Comparison of ENCODE assay signal across 8 cellular contexts in the genomic region with DNA sequence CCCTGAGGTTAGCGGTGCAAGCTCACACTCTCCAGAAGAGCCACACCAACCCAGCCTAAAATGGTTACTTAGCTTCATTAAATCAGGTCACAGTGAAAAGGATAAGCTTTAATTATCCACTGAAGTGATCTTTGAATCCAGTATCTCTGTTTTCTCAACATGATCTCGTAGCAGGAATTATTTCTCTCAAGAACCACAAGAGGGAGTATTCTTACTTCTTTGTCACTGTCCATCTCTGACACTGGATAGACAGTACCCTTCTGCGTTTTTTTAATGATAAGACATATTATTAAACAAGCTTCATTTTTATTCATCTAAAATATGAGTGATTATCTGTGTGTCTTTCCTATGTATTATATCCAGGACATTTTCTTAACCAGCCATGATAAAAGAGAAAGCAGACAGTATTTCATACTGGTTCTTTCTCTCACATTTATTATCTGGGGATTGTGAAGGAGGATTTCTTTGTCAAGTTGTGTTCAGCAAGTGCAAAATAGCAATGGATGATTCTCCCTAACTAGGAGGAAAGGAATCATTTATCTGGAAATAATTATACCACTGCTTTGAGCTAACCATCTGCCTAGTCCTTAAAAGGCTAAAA.
DNase-seq lines count a peak whose midpoint lies in the region; ATAC-seq, FAIRE-seq and TF ChIP-seq lines count a peak whose summit lies in the region.

No MANE protein-coding gene starts in this region.

- no peaks in the 10 kb centered on the region for H3K4me1 ChIP-seq in A673 (ENCODE audit: insufficient read depth, low read length, poor library complexity, severe bottlenecking)
- no peaks in the 10 kb centered on the region for H3K4me1 ChIP-seq in kidney (ENCODE audit: control insufficient read depth in 1 of 2, insufficient read depth in 1 of 2, low read depth in 1 of 2, low read length in 2 of 2)
- no peaks in the 10 kb centered on the region for H3K4me1 ChIP-seq in tibial nerve

- H3K27me3 ChIP-seq in A673 (replicated peaks; ENCODE audit: insufficient read depth, low read depth, low read length, poor library complexity) (no peaks in the 10 kb centered on the region), tibial nerve (no peaks in the 10 kb centered on the region)

- peaks cover 20% of the 10 kb centered on the region for H3K4me1 Mint-ChIP-seq in brain

- no peak overlapping the region for H3K9ac ChIP-seq in kidney (ENCODE audit: low read length in 2 of 2)

- no peaks in the 10 kb centered on the region for H3K9me3 Mint-ChIP-seq in brain

- POLR2A ChIA-PET in A673 (lab: Charles Lee; ENCODE audit: low non-redundant PET), result no interaction called here

- H3K4me3 Mint-ChIP-seq in brain, result peak overlapping the region in 1 of 5 experiments; percentile 32

- FAIRE-seq in GM12892 (lab: Jason Lieb, UNC), result peak; percentile 83
- peak; percentile 96 for FAIRE-seq in kidney (lab: Jason Lieb, UNC)

- intact Hi-C loops in A673 (cut with micrococcal nuclease; ENCODE audit: unreplicated experiment) (loop anchor here (5.0 to 10.0 kb wide), 2 partner anchors 150 to 273 kb away; no protein-coding TSS in a partner anchor), kidney (cut with DNase I) (no loop called here), head of caudate nucleus (cut with DNase I) (loop anchor here (5.0 kb wide), 1 partner anchor 155 kb away; no protein-coding TSS in a partner anchor)

- no peak overlapping the region for H3K4me3 ChIP-seq in A673 (ENCODE audit: low read depth, low read length, poor library complexity, severe bottlenecking)
- H3K4me3 ChIP-seq in kidney (ENCODE audit: low read length in 2 of 2), result no peak overlapping the region
- H3K4me3 ChIP-seq in tibial nerve, result no peak overlapping the region

- H3K36me3 ChIP-seq in A673 (ENCODE audit: insufficient read depth, low read length, poor library complexity, severe bottlenecking), result no peaks in the 10 kb centered on the region
- no peaks in the 10 kb centered on the region for H3K36me3 ChIP-seq in kidney (ENCODE audit: control insufficient read depth in 1 of 2, insufficient read depth in 2 of 2, low read length in 2 of 2)
- no peaks in the 10 kb centered on the region for H3K36me3 ChIP-seq in tibial nerve

- H3K9me3 ChIP-seq in A673 (ENCODE audit: low read depth, low read length, poor library complexity, severe bottlenecking), result no peaks in the 10 kb centered on the region
- no peaks in the 10 kb centered on the region for H3K9me3 ChIP-seq in kidney (ENCODE audit: control insufficient read depth in 1 of 2, low read length in 2 of 2)
- H3K9me3 ChIP-seq in tibial nerve, result no peaks in the 10 kb centered on the region

- no peak for TF ChIP-seq EP300 in tibial nerve (IDR thresholded peaks at IDR 0.05)

- TF ChIP-seq CTCF in A673 (conservative IDR thresholded peaks at IDR 0.05; ENCODE audit: low read depth, low read length) (peak; percentile 75), brain (conservative IDR thresholded peaks at IDR 0.05) (peak; percentile 77 to 85), kidney (IDR thresholded peaks at IDR 0.05; ENCODE audit: borderline replicate concordance, extremely low read depth, insufficient read depth) (peak; percentile 52), tibial nerve (IDR thresholded peaks at IDR 0.05) (peak; percentile 34 to 70 (median 66))

- TF ChIP-seq POLR2A in GM12892 (IDR thresholded peaks at IDR 0.05; ENCODE audit: low read depth, low read length) (no peak), tibial nerve (IDR thresholded peaks at IDR 0.05) (no peak)

- H3K27me3 Mint-ChIP-seq in brain, result no peaks in the 10 kb centered on the region

- BruUV-seq in A673 (replicated peaks; lab: Mats Ljungman, UMichigan), result no TSS peak

- peak; percentile 72 for ATAC-seq in HG03159 (IDR thresholded peaks at IDR 0.05; ENCODE audit: unreplicated experiment)

- H3K27ac ChIP-seq in A673 (ENCODE audit: low read depth, low read length, poor library complexity, severe bottlenecking), result no peak overlapping the region
- no peak overlapping the region for H3K27ac ChIP-seq in kidney (ENCODE audit: low read depth in 2 of 2, low read length in 2 of 2)
- no peak overlapping the region for H3K27ac ChIP-seq in tibial nerve

- CTCF ChIA-PET in A673 (lab: Charles Lee), result interaction anchor here (0.6 to 1.5 kb wide), 7 partner anchors 9 to 1096 kb away, joined by 3 to 6 read pairs (median 4); no protein-coding TSS in a partner anchor

- WGBS in tibial nerve, 2 donors, result 10 to 12% methylated on average over 3 of the region's 3 CpGs

- peaks cover 38% of the 10 kb centered on the region for H3K36me3 Mint-ChIP-seq in brain

- DNase-seq in A673 (ENCODE audit: low spot score) (peak; percentile 53), GM12892 (ENCODE audit: insufficient read length) (no peak), NCI-H226 (peak; percentile 18), kidney (no peak), tibial nerve (ENCODE audit: low spot score in 2 of 2) (no peak), head of caudate nucleus (no peak)

- H3K27ac Mint-ChIP-seq in brain, result peak overlapping the region in 3 of 5 experiments; percentile 21 to 76 (median 38)

Comparison
In these comparisons a context has a peak if more than half of its experiments do, and no peak if none do; other contexts are left out.
1. DNase-seq: peak in A673 (single experiment) and NCI-H226 (single experiment); none in GM12892 (single experiment), kidney (single experiment), tibial nerve (0 of 2) and head of caudate nucleus (0 of 42).
2. Peak in every context shown above with its lines, with median percentiles within 50 percentile points of each other: CTCF ChIP-seq.